In the genomic region with DNA sequence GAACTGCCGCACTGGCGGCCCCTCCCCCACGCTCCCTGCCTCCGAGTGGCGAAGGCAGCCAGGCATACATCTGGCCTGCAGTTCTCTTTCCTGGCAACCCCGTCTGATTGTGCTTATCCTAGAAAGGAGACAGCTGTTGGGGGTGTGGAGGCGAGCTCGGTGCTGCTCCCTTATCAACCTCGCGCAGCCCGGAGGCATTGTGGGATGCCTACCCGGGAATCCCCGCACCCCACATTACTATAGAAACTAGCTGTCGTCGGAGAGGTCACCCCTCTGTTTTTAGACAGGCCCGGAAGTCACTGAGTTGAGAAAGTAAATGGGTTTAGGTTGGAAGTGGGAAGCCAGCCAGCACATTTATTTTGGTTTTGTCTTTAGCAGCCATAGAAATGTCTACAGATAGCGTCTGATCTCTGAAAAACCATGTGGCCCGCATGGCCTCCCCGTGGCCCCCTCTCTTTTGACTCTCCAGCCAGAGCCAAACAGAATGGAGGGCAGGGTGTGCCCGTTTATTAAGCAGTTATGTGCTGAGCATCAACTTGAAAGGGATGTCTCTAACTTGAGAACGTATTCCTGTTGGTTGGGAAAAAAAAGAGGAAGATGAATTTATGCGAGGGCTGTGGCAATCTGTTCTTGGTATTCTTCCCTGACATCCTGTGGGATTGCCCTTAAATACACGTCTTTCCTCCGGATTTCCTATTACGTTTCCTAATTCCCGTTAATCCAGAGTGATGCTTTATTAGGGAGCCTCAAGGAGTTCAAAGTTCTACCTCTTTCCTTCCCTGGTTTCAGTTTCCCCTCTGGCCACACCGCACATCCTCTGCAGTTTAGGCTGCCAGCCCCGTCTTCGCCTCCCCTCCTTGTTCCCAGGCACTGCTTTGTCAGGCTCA, we compare ENCODE assay signal across 8 cellular contexts. TPM values are rescaled to one million over a fixed set of nuclear protein-coding genes. Genes with fewer than 3 reads are reported as not detected.
DNase-seq lines count a peak whose midpoint lies in the region; ATAC-seq and TF ChIP-seq lines count a peak whose summit lies in the region.

No MANE protein-coding gene starts in this region.

- H3K27ac ChIP-seq in liver (ENCODE audit: low read depth in 1 of 2, low read length in 2 of 2) (no peak overlapping the region), uterus (peak overlapping the region; percentile 34 to 47)

- H3K4me3 ChIP-seq in astrocyte of the spinal cord (ENCODE audit: low read depth, low read length) (no peak overlapping the region), liver (ENCODE audit: low read depth in 1 of 3, low read length in 3 of 3) (no peak overlapping the region), uterus (peak overlapping the region in 1 of 2 donors; percentile 2)

- no peak for TF ChIP-seq POLR2A in uterus (IDR thresholded peaks at IDR 0.05)

- TF ChIP-seq CTCF in astrocyte of the spinal cord (IDR thresholded peaks at IDR 0.05; ENCODE audit: low read depth, low read length) (no peak), liver (IDR thresholded peaks at IDR 0.05; ENCODE audit: low read depth, low read length, missing input control) (no peak), uterus (IDR thresholded peaks at IDR 0.05) (no peak)

- H3K9ac ChIP-seq in liver (ENCODE audit: low read depth in 1 of 2, low read length in 2 of 2), result no peak overlapping the region

- 58% methylated on average over 29 of the region's 29 CpGs for WGBS in liver

- no peak for TF ChIP-seq RAD21 in liver (IDR thresholded peaks at IDR 0.05)

- no peak for ATAC-seq in GM21381 (IDR thresholded peaks at IDR 0.05; ENCODE audit: unreplicated experiment)

- in situ Hi-C loops in astrocyte of the spinal cord (cut with HindIII; ENCODE audit: low sequenced_read_pairs), result no loop called here

- H3K27me3 ChIP-seq in liver (ENCODE audit: control insufficient read depth in 4 of 4, insufficient read depth in 4 of 4, low read length in 3 of 4) (peaks cover 2 to 10% (median 9%) of the 10 kb centered on the region in 4 donors), uterus (peaks cover 0 to 17% of the 10 kb centered on the region in 2 donors)

- no peaks in the 10 kb centered on the region for H3K36me3 ChIP-seq in liver (ENCODE audit: control insufficient read depth in 4 of 4, insufficient read depth in 3 of 4, low read depth in 1 of 4, low read length in 3 of 4)
- H3K36me3 ChIP-seq in uterus, result no peaks in the 10 kb centered on the region

- intact Hi-C loops in uterus (cut with DNase I; ENCODE audit: low total_unique reads), result no loop called here

- no peaks in the 10 kb centered on the region for H3K9me3 ChIP-seq in liver (ENCODE audit: control insufficient read depth in 4 of 4, low read length in 3 of 4)
- no peaks in the 10 kb centered on the region for H3K9me3 ChIP-seq in uterus

- peaks cover 12 to 44% (median 37%) of the 10 kb centered on the region in 4 donors for H3K4me1 ChIP-seq in liver (ENCODE audit: control insufficient read depth in 4 of 4, insufficient read depth in 4 of 4, low read length in 3 of 4)
- peaks cover 0 to 27% of the 10 kb centered on the region in 2 donors for H3K4me1 ChIP-seq in uterus

- DNase-seq in COLO668 (lab: John Stamatoyannopoulos, UW; ENCODE audit: unreplicated experiment) (peak; percentile 87), NCI-H1092 treated with DMSO at 0.1 percent for 48 hours (lab: John Stamatoyannopoulos, UW) (peak; percentile 86), astrocyte of the spinal cord (ENCODE audit: low read depth, low spot score) (peak; percentile 82), uterus (peak; percentile 59 to 64), T1000 (lab: John Stamatoyannopoulos, UW) (no peak)
- no peak for DNase-seq in activated effector memory CD4-positive, alpha-beta T cell treated with anti-CD3 and anti-CD28 coated beads, Interleukin-2, amount 50 U/mL, for 16 hours

TF ChIP-seq in liver, 16 proteins besides CTCF, POLR2A, EP300 and RAD21:
- TF ChIP-seq NR2F2 (IDR thresholded peaks at IDR 0.05) (peak; percentile 30), SP1 (IDR thresholded peaks at IDR 0.05) (peak; percentile 18), YY1 (IDR thresholded peaks at IDR 0.05) (no peak)

RNA-seq across cellular contexts. Expression of a gene that starts 3.9 kb away (rescaled TPM):
- total RNA-seq in liver (under 1 TPM in 1 of 2 donors, not detected in 1; 0.17 TPM), uterus (1 to 10 TPM in 2 of 4 donors, under 1 TPM in 1, not detected in 1; 0.26 to 3.4 (median 1.5) TPM)
- under 1 TPM; 0.04 to 0.18 TPM for polyA plus RNA-seq in liver

Comparison
In these comparisons a context has a peak if more than half of its experiments do, and no peak if none do; other contexts are left out.
1. DNase-seq: peak in COLO668 (single experiment), NCI-H1092 treated with DMSO at 0.1 percent for 48 hours (single experiment), astrocyte of the spinal cord (single experiment) and uterus (2 of 2); none in activated effector memory CD4-positive, alpha-beta T cell treated with anti-CD3 and anti-CD28 coated beads, Interleukin-2, amount 50 U/mL, for 16 hours (single experiment) and T1000 (single experiment).
2. H3K27ac ChIP-seq: peak in uterus (2 of 2); none in liver (0 of 2).